25 cellular contexts compared by ENCODE assay signal in the genomic region with DNA sequence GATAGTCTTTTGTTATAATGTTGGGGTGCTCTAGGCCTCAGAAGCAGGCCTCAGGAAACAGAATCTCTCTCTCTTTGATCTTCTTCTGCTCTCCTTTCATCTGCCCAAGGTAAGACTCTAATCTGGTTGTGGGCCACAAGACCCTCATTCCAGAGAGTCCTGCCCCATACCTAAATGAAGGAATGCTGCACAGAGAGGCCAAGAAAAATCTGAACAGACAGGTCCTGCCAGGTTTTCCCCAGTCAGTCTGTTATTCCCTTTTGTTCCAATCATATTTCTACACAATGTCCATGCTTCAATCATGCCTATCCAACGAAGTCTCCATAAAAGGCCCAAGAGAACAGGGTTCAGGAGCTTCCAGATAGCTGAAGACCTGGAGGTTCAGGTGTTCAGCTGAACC. TPM values are rescaled to one million over a fixed set of nuclear protein-coding genes. Genes with fewer than 3 reads are reported as not detected.
DNase-seq lines count a peak whose midpoint lies in the region; ATAC-seq and FAIRE-seq lines count a peak whose summit lies in the region.
"Had no signal": no experiment of that assay in that cellular context is flagged by ENCODE, and none has a peak within 500 bp of the region (broad histone marks: within the 10 kb centered on the region; RNA-seq: fewer than 3 reads in every experiment).

No MANE protein-coding gene starts in this region.

- no peak for FAIRE-seq in urothelium cell line (lab: Jason Lieb, UNC)
- FAIRE-seq: D721Med, H1 had no signal

- H3K27me3 Mint-ChIP-seq in CD8-positive, alpha-beta memory T cell, result no peaks in the 10 kb centered on the region
- no peaks in the 10 kb centered on the region for H3K27me3 Mint-ChIP-seq in T-helper 17 cell
- peaks cover 0 to 8% (median 0%) of the 10 kb centered on the region in 5 donors for H3K27me3 Mint-ChIP-seq in naive thymus-derived CD4-positive, alpha-beta T cell
- H3K27me3 Mint-ChIP-seq: CD4-positive, alpha-beta memory T cell had no signal

- no peak overlapping the region for H3K27ac ChIP-seq in CD8-positive, alpha-beta memory T cell (ENCODE audit: low read depth, low read length)
- H3K27ac ChIP-seq in naive thymus-derived CD4-positive, alpha-beta T cell (ENCODE audit: low read depth, low read length), result no peak overlapping the region
- H3K27ac ChIP-seq: BLaER1 had no signal

- H3K36me3 Mint-ChIP-seq in CD8-positive, alpha-beta memory T cell, result peaks cover 0 to 8% (median 0%) of the 10 kb centered on the region in 3 donors
- H3K36me3 Mint-ChIP-seq in T-helper 17 cell (ENCODE audit: low read depth), result no peaks in the 10 kb centered on the region
- H3K36me3 Mint-ChIP-seq in naive thymus-derived CD4-positive, alpha-beta T cell, result peaks cover 0 to 8% (median 0%) of the 10 kb centered on the region in 5 donors
- H3K36me3 Mint-ChIP-seq: CD4-positive, alpha-beta memory T cell had no signal

- no peaks in the 10 kb centered on the region for H3K27me3 ChIP-seq in CD8-positive, alpha-beta memory T cell (ENCODE audit: insufficient read depth, low read length, poor library complexity, severe bottlenecking)
- H3K27me3 ChIP-seq in naive thymus-derived CD4-positive, alpha-beta T cell (ENCODE audit: control insufficient read depth in 2 of 2, insufficient read depth in 2 of 2, low read length in 2 of 2), result no peaks in the 10 kb centered on the region
- H3K27me3 ChIP-seq: BLaER1 had no signal

- H3K9me3 Mint-ChIP-seq in CD8-positive, alpha-beta memory T cell, result no peaks in the 10 kb centered on the region
- H3K9me3 Mint-ChIP-seq in naive thymus-derived CD4-positive, alpha-beta T cell, result peaks cover 0 to 3% (median 0%) of the 10 kb centered on the region in 11 donors

- H3K4me1 Mint-ChIP-seq in CD8-positive, alpha-beta memory T cell, result peaks cover 28 to 47% (median 40%) of the 10 kb centered on the region in 3 donors
- H3K4me1 Mint-ChIP-seq in T-helper 17 cell, result peaks cover 34% of the 10 kb centered on the region
- H3K4me1 Mint-ChIP-seq in naive thymus-derived CD4-positive, alpha-beta T cell, result peaks cover 23 to 45% (median 34%) of the 10 kb centered on the region in 7 donors

- H3K4me1 ChIP-seq in CD8-positive, alpha-beta memory T cell (ENCODE audit: insufficient read depth, low read length), result peaks cover 25% of the 10 kb centered on the region
- H3K4me1 ChIP-seq in naive thymus-derived CD4-positive, alpha-beta T cell (ENCODE audit: control insufficient read depth in 2 of 2, insufficient read depth in 2 of 2, low read length in 2 of 2), result peaks cover 23 to 28% of the 10 kb centered on the region in 2 donors

- CTCF ChIA-PET in CD8-positive, alpha-beta memory T cell (lab: Charles Lee), result interaction anchor here (1.7 to 2.3 kb wide), 3 partner anchors 14 to 108 kb away, joined by 5 to 7 read pairs (median 6); no protein-coding TSS in a partner anchor
- CTCF ChIA-PET in naive thymus-derived CD4-positive, alpha-beta T cell (lab: Charles Lee), result interaction anchor here (1.3 to 1.6 kb wide), 3 partner anchors 15 to 108 kb away, joined by 3 to 5 read pairs (median 4); no protein-coding TSS in a partner anchor

- POLR2A ChIA-PET in CD8-positive, alpha-beta memory T cell (lab: Charles Lee), result interaction anchor here (0.7 to 0.9 kb wide), 2 partner anchors 15 to 18 kb away, joined by 3 read pairs; partner anchors contain the start of gene TAGLN2
- POLR2A ChIA-PET in naive thymus-derived CD4-positive, alpha-beta T cell (lab: Charles Lee), result no interaction called here

- no peak for DNase-seq in CD8-positive, alpha-beta memory T cell
- peak; percentile 50 for DNase-seq in ELF-1 (ENCODE audit: low read depth, low spot score)
- DNase-seq in T-helper 17 cell, result no peak
- no peak for DNase-seq in naive thymus-derived CD4-positive, alpha-beta T cell
- DNase-seq in hypothalamus (lab: John Stamatoyannopoulos, UW), result no peak
- DNase-seq in urothelium cell line (ENCODE audit: low spot score), result no peak
- no peak for DNase-seq in activated gamma-delta T cell (lab: John Stamatoyannopoulos, UW)
- DNase-seq: CD4-positive, alpha-beta memory T cell; DMS53; GF-D8; Kasumi-1; NCI-H1417; NCI-H1694 treated with DMSO at 0.1 percent for 48 hours; NCI-H446 treated with DMSO at 0.1 percent for 48 hours; NCI-H526 treated with DMSO at 0.1 percent for 48 hours; OCI-M1; Right ventricle myocardium superior had no signal

- no peaks in the 10 kb centered on the region for H3K9me3 ChIP-seq in CD8-positive, alpha-beta memory T cell (ENCODE audit: low read length)
- H3K9me3 ChIP-seq in T-helper 17 cell (ENCODE audit: control insufficient read depth, low read length, poor library complexity, severe bottlenecking), result no peaks in the 10 kb centered on the region
- no peaks in the 10 kb centered on the region for H3K9me3 ChIP-seq in naive thymus-derived CD4-positive, alpha-beta T cell (ENCODE audit: control insufficient read depth in 2 of 3, low read length in 3 of 3)

- H3K27ac Mint-ChIP-seq in CD8-positive, alpha-beta memory T cell, result peak overlapping the region in 5 of 8 donors; percentile 5 to 84 (median 76)
- H3K27ac Mint-ChIP-seq in T-helper 17 cell, result peak overlapping the region; percentile 96
- H3K27ac Mint-ChIP-seq in naive thymus-derived CD4-positive, alpha-beta T cell, result peak overlapping the region in 5 of 9 donors; percentile 7 to 90 (median 32)

- peak overlapping the region in 1 of 7 donors; percentile 23 for H3K4me3 Mint-ChIP-seq in CD8-positive, alpha-beta memory T cell
- H3K4me3 Mint-ChIP-seq in T-helper 17 cell, result peak overlapping the region; percentile 36
- H3K4me3 Mint-ChIP-seq in naive thymus-derived CD4-positive, alpha-beta T cell, result no peak overlapping the region
- H3K4me3 Mint-ChIP-seq: CD4-positive, alpha-beta memory T cell had no signal

- no peaks in the 10 kb centered on the region for H3K36me3 ChIP-seq in CD8-positive, alpha-beta memory T cell (ENCODE audit: insufficient read depth, low read length)
- no peaks in the 10 kb centered on the region for H3K36me3 ChIP-seq in naive thymus-derived CD4-positive, alpha-beta T cell (ENCODE audit: control insufficient read depth in 2 of 3, insufficient read depth in 3 of 3, low read length in 3 of 3)
- H3K36me3 ChIP-seq: BLaER1 had no signal

- intact Hi-C loops in naive thymus-derived CD4-positive, alpha-beta T cell (cut with micrococcal nuclease), result no loop called here

- ATAC-seq in T-helper 17 cell, result no peak
- ATAC-seq in naive thymus-derived CD4-positive, alpha-beta T cell, result no peak
- no peak for ATAC-seq in GM21447 (IDR thresholded peaks at IDR 0.05; ENCODE audit: unreplicated experiment)
- ATAC-seq: HCT116 had no signal

- H3K4me3 ChIP-seq in CD8-positive, alpha-beta memory T cell (ENCODE audit: low read length), result no peak overlapping the region
- H3K4me3 ChIP-seq in naive thymus-derived CD4-positive, alpha-beta T cell (ENCODE audit: low read length), result no peak overlapping the region
- H3K4me3 ChIP-seq: BLaER1 had no signal

RNA-seq across cellular contexts. Expression of gene CFAP45, which starts 7.0 kb away (rescaled TPM):
- total RNA-seq in CD8-positive, alpha-beta memory T cell, result 1 to 10 TPM in 1 of 2 experiments, under 1 TPM in 1; 0.75 to 1.2 TPM
- polyA plus RNA-seq in CD8-positive, alpha-beta memory T cell, result 0.18 TPM
- total RNA-seq in T-helper 17 cell, result 1 to 10 TPM; 4.6 to 6.3 TPM
- 1 to 10 TPM in 2 of 5 experiments, under 1 TPM in 3; 0.53 to 2.8 (median 0.92) TPM for total RNA-seq in naive thymus-derived CD4-positive, alpha-beta T cell
- polyA plus RNA-seq in naive thymus-derived CD4-positive, alpha-beta T cell, result under 1 TPM; 0.17 to 0.57 TPM
- total RNA-seq: H1 had no signal

RNA-seq across cellular contexts. Expression of gene TAGLN2, which starts 18.3 kb away (rescaled TPM):
- 100 to 1,000 TPM; 566 to 578 TPM for total RNA-seq in CD8-positive, alpha-beta memory T cell
- 811 TPM for polyA plus RNA-seq in CD8-positive, alpha-beta memory T cell
- 100 to 1,000 TPM; 515 to 717 TPM for total RNA-seq in T-helper 17 cell
- total RNA-seq in naive thymus-derived CD4-positive, alpha-beta T cell, result 100 to 1,000 TPM; 116 to 450 (median 284) TPM
- 100 to 1,000 TPM; 449 to 662 TPM for polyA plus RNA-seq in naive thymus-derived CD4-positive, alpha-beta T cell

RNA-seq across cellular contexts. Expression of gene IGSF9, which starts 38.5 kb away (rescaled TPM):
- under 1 TPM; 0.04 to 0.11 TPM for total RNA-seq in CD8-positive, alpha-beta memory T cell
- not detected for polyA plus RNA-seq in CD8-positive, alpha-beta memory T cell
- under 1 TPM in 1 of 2 donors, not detected in 1; 0.07 TPM for total RNA-seq in T-helper 17 cell
- under 1 TPM in 1 of 5 experiments, not detected in 4; 0.12 TPM for total RNA-seq in naive thymus-derived CD4-positive, alpha-beta T cell
- polyA plus RNA-seq in naive thymus-derived CD4-positive, alpha-beta T cell, result under 1 TPM in 1 of 2 donors, not detected in 1; 0.12 TPM
- total RNA-seq: CD4-positive, alpha-beta memory T cell; RPMI7951; SK-MEL-5 had no signal
- polyA plus RNA-seq: CD4-positive, alpha-beta memory T cell had no signal

RNA-seq across cellular contexts. Expression of gene VSIG8, which starts 44.5 kb away (rescaled TPM):
- not detected for total RNA-seq in CD8-positive, alpha-beta memory T cell
- polyA plus RNA-seq in CD8-positive, alpha-beta memory T cell, result not detected
- not detected for total RNA-seq in T-helper 17 cell
- not detected for total RNA-seq in naive thymus-derived CD4-positive, alpha-beta T cell
- polyA plus RNA-seq in naive thymus-derived CD4-positive, alpha-beta T cell, result not detected
- total RNA-seq: CD4-positive, alpha-beta memory T cell; H1; MCF 10A; Right ventricle myocardium superior; RPMI7951; SK-MEL-5 had no signal
- polyA plus RNA-seq: CD4-positive, alpha-beta memory T cell; H1 had no signal

RNA-seq across cellular contexts. Expression of gene SLAMF9, which starts 47.1 kb away (rescaled TPM):
- not detected for total RNA-seq in CD8-positive, alpha-beta memory T cell
- not detected for polyA plus RNA-seq in CD8-positive, alpha-beta memory T cell
- not detected for total RNA-seq in T-helper 17 cell
- not detected for total RNA-seq in naive thymus-derived CD4-positive, alpha-beta T cell
- not detected for polyA plus RNA-seq in naive thymus-derived CD4-positive, alpha-beta T cell
- total RNA-seq: CD4-positive, alpha-beta memory T cell; H1; MCF 10A; Right ventricle myocardium superior had no signal
- polyA plus RNA-seq: CD4-positive, alpha-beta memory T cell; H1 had no signal

Comparison
In these comparisons a context has a peak if more than half of its experiments do, and no peak if none do; other contexts are left out.
1. H3K27ac Mint-ChIP-seq: peak in every context shown above with its lines; median percentile 96 in T-helper 17 cell; 76 in CD8-positive, alpha-beta memory T cell; 32 in naive thymus-derived CD4-positive, alpha-beta T cell.